In the genomic region with DNA sequence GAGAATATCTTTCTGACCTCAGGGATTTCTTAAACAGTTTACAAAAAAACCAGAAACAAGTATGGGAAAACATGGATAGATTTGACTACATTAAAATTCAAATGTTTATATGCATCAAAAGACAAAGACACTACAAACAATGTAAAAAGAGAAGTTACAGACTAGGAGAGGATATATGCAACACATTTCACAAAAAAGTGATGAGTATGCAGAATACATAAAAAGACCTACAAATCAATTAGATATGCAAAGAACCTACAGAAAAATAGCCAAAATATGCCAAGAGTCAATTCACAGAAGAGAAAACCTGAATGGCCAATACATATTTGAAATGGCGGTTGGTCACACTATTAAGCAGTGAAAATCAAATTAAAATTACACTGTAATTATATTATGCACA, we compare ENCODE assay signal across 23 cellular contexts.
DNase-seq lines count a peak whose midpoint lies in the region; ATAC-seq, FAIRE-seq and TF ChIP-seq lines count a peak whose summit lies in the region.
"Had no signal": no experiment of that assay in that cellular context is flagged by ENCODE, and none has a peak within 500 bp of the region (broad histone marks: within the 10 kb centered on the region; RNA-seq: fewer than 3 reads in every experiment).

No MANE protein-coding gene starts in this region.

- no peaks in the 10 kb centered on the region for H3K4me1 ChIP-seq in HepG2 (ENCODE audit: insufficient read depth, low read length)
- H3K4me1 ChIP-seq in right lobe of liver, result no peaks in the 10 kb centered on the region
- H3K4me1 ChIP-seq in K562 (replicated peaks in 1 of 2; ENCODE audit: control insufficient read depth in 2 of 2, insufficient read depth in 2 of 2, low read length in 2 of 2), result no peaks in the 10 kb centered on the region
- H3K4me1 ChIP-seq: BE2C had no signal

- no peak overlapping the region for H3K27ac ChIP-seq in HepG2 (ENCODE audit: extremely low read length, insufficient read depth, low read length)
- no peak overlapping the region for H3K27ac ChIP-seq in right lobe of liver
- no peak overlapping the region for H3K27ac ChIP-seq in K562 (ENCODE audit: extremely low read depth, low read depth, low read length)
- H3K27ac ChIP-seq: 22Rv1, BLaER1 had no signal

- H2AFZ ChIP-seq in HepG2 (ENCODE audit: low read length), result no peak overlapping the region
- no peak overlapping the region for H2AFZ ChIP-seq in K562 (ENCODE audit: low read depth, low read length)

- CTCF ChIA-PET in HepG2 (lab: Yijun Ruan, JAX; ENCODE audit: low intra/inter-chr PET ratio, low total read pairs), result no interaction called here
- CTCF ChIA-PET in K562 (lab: Yijun Ruan, JAX; ENCODE audit: low intra/inter-chr PET ratio), result no interaction called here

- no peaks in the 10 kb centered on the region for H3K36me3 ChIP-seq in HepG2 (replicated peaks in 1 of 2; ENCODE audit: control insufficient read depth in 1 of 2, insufficient read depth in 2 of 2, low read length in 2 of 2)
- H3K36me3 ChIP-seq in right lobe of liver, result no peaks in the 10 kb centered on the region
- H3K36me3 ChIP-seq in K562 (ENCODE audit: control insufficient read depth, insufficient read depth, low read length), result no peaks in the 10 kb centered on the region
- H3K36me3 ChIP-seq: BE2C had no signal

- TF ChIP-seq CTCF in HepG2 (CRISPR knock-in tag; IDR thresholded peaks at IDR 0.05) (no peak), right lobe of liver (IDR thresholded peaks at IDR 0.05) (no peak), K562 (IDR thresholded peaks at IDR 0.05 in 2 of 3, conservative IDR thresholded peaks at IDR 0.05 in 1 of 3; ENCODE audit: insufficient read depth in 2 of 3, low read depth in 1 of 3, low read length in 3 of 3) (no peak)

- no peak for TF ChIP-seq RAD21 in HepG2 (CRISPR knock-in tag; IDR thresholded peaks at IDR 0.05)
- no peak for TF ChIP-seq RAD21 in K562 (CRISPR knock-in tag; conservative IDR thresholded peaks at IDR 0.05 in 1 of 2, IDR thresholded peaks at IDR 0.05 in 1 of 2)

- H3K9ac ChIP-seq in HepG2 (ENCODE audit: insufficient read depth, low read depth, low read length) (no peak overlapping the region), K562 (ENCODE audit: insufficient read depth in 1 of 2, low read depth in 2 of 2, low read length in 2 of 2) (no peak overlapping the region)
- H3K9ac ChIP-seq: BLaER1 had no signal

- intact Hi-C loops in HepG2 (cut with micrococcal nuclease; ENCODE audit: unreplicated experiment) (no loop called here), right lobe of liver (cut with DNase I) (no loop called here), K562 (cut with micrococcal nuclease) (no loop called here)

- in situ Hi-C loops in HepG2 (cut with HindIII; ENCODE audit: extremely low pct_ligation_motif_present, low pct_unique_long_range_greater_than_20kb), result no loop called here
- in situ Hi-C loops in K562 (cut with MboI), result no loop called here

- 0% methylated on average over 1 of the region's 1 CpG for WGBS in HepG2 (ENCODE audit: low lambda C conversion rate)
- WGBS in right lobe of liver (ENCODE audit: insufficient coverage, low coverage, low lambda C conversion rate, missing lambda C conversion rate), result 75% methylated on average over 1 of the region's 1 CpG
- 0% methylated on average over 1 of the region's 1 CpG for WGBS in K562 (ENCODE audit: insufficient coverage, low coverage, missing lambda C conversion rate)

- POLR2A ChIA-PET in HepG2 (lab: Yijun Ruan, JAX) (no interaction called here), K562 (lab: Yijun Ruan, JAX) (no interaction called here)

- H3K4me2 ChIP-seq in HepG2 (ENCODE audit: low read depth, low read length), result no peak overlapping the region
- H3K4me2 ChIP-seq in K562 (ENCODE audit: insufficient read depth, low read length), result no peak overlapping the region
- H3K4me2 ChIP-seq: BLaER1 had no signal

- H3K9me3 ChIP-seq in HepG2 (ENCODE audit: low read length) (peaks cover 7% of the 10 kb centered on the region), right lobe of liver (no peaks in the 10 kb centered on the region), K562 (replicated peaks; ENCODE audit: control insufficient read depth, insufficient read depth, low read depth, low read length) (no peaks in the 10 kb centered on the region)
- H3K9me3 ChIP-seq: BE2C had no signal

- TF ChIP-seq EP300 in HepG2 (IDR thresholded peaks at IDR 0.05; ENCODE audit: low read depth in 2 of 2, low read length in 2 of 2), result no peak
- no peak for TF ChIP-seq EP300 in HepG2 (CRISPR knock-in tag; IDR thresholded peaks at IDR 0.05; ENCODE audit: borderline replicate concordance)
- TF ChIP-seq EP300 in K562 (IDR thresholded peaks at IDR 0.05; ENCODE audit: low read length), result no peak

- TF ChIP-seq POLR2A in HepG2 (IDR thresholded peaks at IDR 0.05; ENCODE audit: insufficient read depth in 1 of 2, low read depth in 2 of 2, low read length in 2 of 2) (no peak), right lobe of liver (IDR thresholded peaks at IDR 0.05) (no peak), K562 (conservative IDR thresholded peaks at IDR 0.05) (no peak)

- ATAC-seq in HepG2 (no peak), right lobe of liver (no peak), K562 (no peak), HG02884 (IDR thresholded peaks at IDR 0.05; ENCODE audit: unreplicated experiment) (no peak)
- ATAC-seq: GM12878 had no signal

- BruUV-seq in HepG2 (replicated peaks; lab: Mats Ljungman, UMichigan) (no TSS peak), K562 (replicated peaks; lab: Mats Ljungman, UMichigan) (no TSS peak)

- no peaks in the 10 kb centered on the region for H3K9me1 ChIP-seq in K562 (ENCODE audit: control insufficient read depth, insufficient read depth, low read length)

- H4K20me1 ChIP-seq in HepG2 (ENCODE audit: insufficient read depth, low read length) (no peaks in the 10 kb centered on the region), K562 (replicated peaks; ENCODE audit: control insufficient read depth, insufficient read depth, low read length) (no peaks in the 10 kb centered on the region)
- H4K20me1 ChIP-seq: BLaER1 had no signal

- FAIRE-seq in HepG2 (lab: Jason Lieb, UNC) (no peak), K562 (lab: Jason Lieb, UNC) (no peak)
- FAIRE-seq: GM12878, GM12892, GM18507 had no signal

- H3K4me3 ChIP-seq in HepG2 (replicated peaks in 1 of 3; ENCODE audit: insufficient read depth in 1 of 3, low read depth in 2 of 3, low read length in 3 of 3) (no peak overlapping the region), right lobe of liver (no peak overlapping the region), K562 (no peak overlapping the region)
- H3K4me3 ChIP-seq: BLaER1, GM12878 had no signal

- no peaks in the 10 kb centered on the region for H3K79me2 ChIP-seq in HepG2 (ENCODE audit: insufficient read depth, low read length)
- no peaks in the 10 kb centered on the region for H3K79me2 ChIP-seq in K562 (ENCODE audit: control insufficient read depth, insufficient read depth, low read length)

- H3K27me3 ChIP-seq in HepG2 (ENCODE audit: control insufficient read depth in 1 of 2, insufficient read depth in 2 of 2, low read length in 2 of 2), result no peaks in the 10 kb centered on the region
- H3K27me3 ChIP-seq in right lobe of liver, result no peaks in the 10 kb centered on the region
- H3K27me3 ChIP-seq in K562 (ENCODE audit: control insufficient read depth in 2 of 2, insufficient read depth in 2 of 2, low read length in 2 of 2), result peaks cover 2 to 16% of the 10 kb centered on the region in 2 experiments; a peak in 1 of 5 replicates
- H3K27me3 ChIP-seq: BE2C, BLaER1 had no signal

- DNase-seq in HepG2 (ENCODE audit: low spot score) (no peak), right lobe of liver (no peak), K562 (ENCODE audit: extremely low read depth in 1 of 4, low spot score in 3 of 4) (no peak), MV-4-11 (lab: John Stamatoyannopoulos, UW) (no peak)
- DNase-seq: ACHN; BE2C; C1 segment of cervical spinal cord; CD4-positive, alpha-beta memory T cell; CD4-positive, CD25-positive, alpha-beta regulatory T cell; CD8-positive, alpha-beta memory T cell; COR-L47; DMS 273 treated with DMSO at 0.1 percent for 48 hours; DMS53; DMS79; DND-41; EL; GDM1 had no signal

TF ChIP-seq in HepG2, 621 proteins besides CTCF, POLR2A, EP300 and RAD21 (continues in another document):
- no peak for TF ChIP-seq GTF3A (CRISPR knock-in tag; conservative IDR thresholded peaks at IDR 0.05)
- TF ChIP-seq MAFK (conservative IDR thresholded peaks at IDR 0.05 in 1 of 2, IDR thresholded peaks at IDR 0.05 in 1 of 2; ENCODE audit: low read length in 2 of 2), result peak; percentile 85 to 94
- peak; percentile 91 for TF ChIP-seq MAFF (IDR thresholded peaks at IDR 0.05; ENCODE audit: low read depth, low read length)
- TF ChIP-seq, protein P1, sequence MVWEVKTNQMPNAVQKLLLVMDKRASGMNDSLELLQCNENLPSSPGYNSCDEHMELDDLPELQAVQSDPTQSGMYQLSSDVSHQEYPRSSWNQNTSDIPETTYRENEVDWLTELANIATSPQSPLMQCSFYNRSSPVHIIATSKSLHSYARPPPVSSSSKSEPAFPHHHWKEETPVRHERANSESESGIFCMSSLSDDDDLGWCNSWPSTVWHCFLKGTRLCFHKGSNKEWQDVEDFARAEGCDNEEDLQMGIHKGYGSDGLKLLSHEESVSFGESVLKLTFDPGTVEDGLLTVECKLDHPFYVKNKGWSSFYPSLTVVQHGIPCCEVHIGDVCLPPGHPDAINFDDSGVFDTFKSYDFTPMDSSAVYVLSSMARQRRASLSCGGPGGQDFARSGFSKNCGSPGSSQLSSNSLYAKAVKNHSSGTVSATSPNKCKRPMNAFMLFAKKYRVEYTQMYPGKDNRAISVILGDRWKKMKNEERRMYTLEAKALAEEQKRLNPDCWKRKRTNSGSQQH (CRISPR knock-in tag; IDR thresholded peaks at IDR 0.05; ENCODE audit: low read depth), result no peak
- TF ChIP-seq BHLHE40 (IDR thresholded peaks at IDR 0.05; ENCODE audit: low read length), result no peak

TF ChIP-seq in K562, 482 proteins besides CTCF, POLR2A, EP300 and RAD21 (continues in another document):
- TF ChIP-seq, protein P2, sequence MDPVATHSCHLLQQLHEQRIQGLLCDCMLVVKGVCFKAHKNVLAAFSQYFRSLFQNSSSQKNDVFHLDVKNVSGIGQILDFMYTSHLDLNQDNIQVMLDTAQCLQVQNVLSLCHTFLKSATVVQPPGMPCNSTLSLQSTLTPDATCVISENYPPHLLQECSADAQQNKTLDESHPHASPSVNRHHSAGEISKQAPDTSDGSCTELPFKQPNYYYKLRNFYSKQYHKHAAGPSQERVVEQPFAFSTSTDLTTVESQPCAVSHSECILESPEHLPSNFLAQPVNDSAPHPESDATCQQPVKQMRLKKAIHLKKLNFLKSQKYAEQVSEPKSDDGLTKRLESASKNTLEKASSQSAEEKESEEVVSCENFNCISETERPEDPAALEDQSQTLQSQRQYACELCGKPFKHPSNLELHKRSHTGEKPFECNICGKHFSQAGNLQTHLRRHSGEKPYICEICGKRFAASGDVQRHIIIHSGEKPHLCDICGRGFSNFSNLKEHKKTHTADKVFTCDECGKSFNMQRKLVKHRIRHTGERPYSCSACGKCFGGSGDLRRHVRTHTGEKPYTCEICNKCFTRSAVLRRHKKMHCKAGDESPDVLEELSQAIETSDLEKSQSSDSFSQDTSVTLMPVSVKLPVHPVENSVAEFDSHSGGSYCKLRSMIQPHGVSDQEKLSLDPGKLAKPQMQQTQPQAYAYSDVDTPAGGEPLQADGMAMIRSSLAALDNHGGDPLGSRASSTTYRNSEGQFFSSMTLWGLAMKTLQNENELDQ (CRISPR knock-in tag; IDR thresholded peaks at IDR 0.05; ENCODE audit: borderline replicate concordance), result no peak
- no peak for TF ChIP-seq ZFPM2 (CRISPR knock-in tag; IDR thresholded peaks at IDR 0.05)
- TF ChIP-seq PPARD (CRISPR knock-in tag; IDR thresholded peaks at IDR 0.05), result no peak
